27 cellular contexts compared by ENCODE assay signal in genomic region chr2:241931084-241931975, GRCh38.
"Had no signal": no experiment of that assay in that cellular context is flagged by ENCODE, and none has a peak within 500 bp of the region (broad histone marks: within the 10 kb centered on the region; RNA-seq: fewer than 3 reads in every experiment).

No MANE protein-coding gene starts in this region.

- H3K4me3 ChIP-seq: left ventricle myocardium inferior, pancreas, SK-N-MC, suprapubic skin, transverse colon had no signal

- H3K36me3 Mint-ChIP-seq: natural killer cell treated with Interleukin-12 subunit alpha and Interleukin-12 subunit beta and Interleukin-15 and Interleukin-18, amount 100 ng/mL, for 72 hours had no signal

- H3K27ac ChIP-seq: foreskin keratinocyte, left ventricle myocardium inferior, neutrophil, SK-N-MC, suprapubic skin had no signal

- H3K9me3 ChIP-seq: left ventricle myocardium inferior, neutrophil, pancreas, suprapubic skin, transverse colon had no signal

- DNase-seq: activated CD4-positive, alpha-beta T cell treated with anti-CD3 and anti-CD28 coated beads for 4 hours; activated CD4-positive, alpha-beta T cell treated with anti-CD3 and anti-CD28 coated beads, Interleukin-2, amount 50 U/mL, for 48 hours; activated CD4-positive, CD25-positive, alpha-beta regulatory T cell; activated naive CD4-positive, alpha-beta T cell treated with Interleukin-2 at 50 U/mL for 16 hours; activated naive CD8-positive, alpha-beta T cell treated with anti-CD3 and anti-CD28 coated beads for 36 hours; caudate nucleus; dermis blood vessel endothelial cell; effector CD8-positive, alpha-beta T cell; erythroblast; foreskin keratinocyte; hippocampal formation; kidney glomerular epithelial cell; left ventricle myocardium inferior; mammary epithelial cell; right cardiac atrium; stimulated activated CD4-positive, alpha-beta T cell treated with anti-CD3 and anti-CD28 coated beads, Interleukin-12 subunit alpha, Interleukin-12 subunit beta, amount 100 ng/mL, for 4 hours; stimulated activated CD4-positive, alpha-beta T cell treated with anti-CD3 and anti-CD28 coated beads, Interleukin-4, amount 100 ng/mL, for 4 hours; SW 1271; T-helper 17 cell; transverse colon had no signal

- H3K9me3 Mint-ChIP-seq: activated naive CD8-positive, alpha-beta T cell treated with anti-CD3 and anti-CD28 coated beads for 36 hours; natural killer cell treated with Interleukin-12 subunit alpha and Interleukin-12 subunit beta and Interleukin-15 and Interleukin-18, amount 100 ng/mL, for 72 hours; stimulated activated naive CD8-positive, alpha-beta T cell treated with anti-CD3 and anti-CD28 coated beads, Interleukin-15, Interleukin-2, amounts not matched to agents 100 ng/mL and 50 ng/mL, for 24 hours had no signal

- ATAC-seq: foreskin keratinocyte; natural killer cell treated with Interleukin-12 subunit alpha and Interleukin-12 subunit beta and Interleukin-15 and Interleukin-18, amount 100 ng/mL, for 72 hours; pancreas; right cardiac atrium; T-helper 17 cell had no signal

- H3K27me3 Mint-ChIP-seq: activated naive CD8-positive, alpha-beta T cell treated with anti-CD3 and anti-CD28 coated beads for 36 hours; natural killer cell treated with Interleukin-12 subunit alpha and Interleukin-12 subunit beta and Interleukin-15 and Interleukin-18, amount 100 ng/mL, for 72 hours; stimulated activated naive CD8-positive, alpha-beta T cell treated with anti-CD3 and anti-CD28 coated beads, Interleukin-15, Interleukin-2, amounts not matched to agents 100 ng/mL and 50 ng/mL, for 24 hours; T-helper 17 cell had no signal

- H3K4me3 Mint-ChIP-seq: activated naive CD8-positive, alpha-beta T cell treated with anti-CD3 and anti-CD28 coated beads for 36 hours; brain; natural killer cell treated with Interleukin-12 subunit alpha and Interleukin-12 subunit beta and Interleukin-15 and Interleukin-18, amount 100 ng/mL, for 72 hours; stimulated activated naive CD8-positive, alpha-beta T cell treated with anti-CD3 and anti-CD28 coated beads, Interleukin-15, Interleukin-2, amounts not matched to agents 100 ng/mL and 50 ng/mL, for 24 hours; T-helper 17 cell had no signal

- H3K4me1 ChIP-seq: foreskin keratinocyte had no signal

- H3K36me3 ChIP-seq: left ventricle myocardium inferior, neutrophil, pancreas, suprapubic skin, transverse colon had no signal

- H3K27ac Mint-ChIP-seq: activated naive CD8-positive, alpha-beta T cell treated with anti-CD3 and anti-CD28 coated beads for 36 hours; brain; natural killer cell treated with Interleukin-12 subunit alpha and Interleukin-12 subunit beta and Interleukin-15 and Interleukin-18, amount 100 ng/mL, for 72 hours; stimulated activated naive CD8-positive, alpha-beta T cell treated with anti-CD3 and anti-CD28 coated beads, Interleukin-15, Interleukin-2, amounts not matched to agents 100 ng/mL and 50 ng/mL, for 24 hours; T-helper 17 cell had no signal

- H3K4me1 Mint-ChIP-seq: activated naive CD8-positive, alpha-beta T cell treated with anti-CD3 and anti-CD28 coated beads for 36 hours had no signal

- H3K27me3 ChIP-seq: foreskin keratinocyte, neutrophil, pancreas, suprapubic skin, transverse colon had no signal
